ENCODE assay signal across 8 cellular contexts in the genomic region with DNA sequence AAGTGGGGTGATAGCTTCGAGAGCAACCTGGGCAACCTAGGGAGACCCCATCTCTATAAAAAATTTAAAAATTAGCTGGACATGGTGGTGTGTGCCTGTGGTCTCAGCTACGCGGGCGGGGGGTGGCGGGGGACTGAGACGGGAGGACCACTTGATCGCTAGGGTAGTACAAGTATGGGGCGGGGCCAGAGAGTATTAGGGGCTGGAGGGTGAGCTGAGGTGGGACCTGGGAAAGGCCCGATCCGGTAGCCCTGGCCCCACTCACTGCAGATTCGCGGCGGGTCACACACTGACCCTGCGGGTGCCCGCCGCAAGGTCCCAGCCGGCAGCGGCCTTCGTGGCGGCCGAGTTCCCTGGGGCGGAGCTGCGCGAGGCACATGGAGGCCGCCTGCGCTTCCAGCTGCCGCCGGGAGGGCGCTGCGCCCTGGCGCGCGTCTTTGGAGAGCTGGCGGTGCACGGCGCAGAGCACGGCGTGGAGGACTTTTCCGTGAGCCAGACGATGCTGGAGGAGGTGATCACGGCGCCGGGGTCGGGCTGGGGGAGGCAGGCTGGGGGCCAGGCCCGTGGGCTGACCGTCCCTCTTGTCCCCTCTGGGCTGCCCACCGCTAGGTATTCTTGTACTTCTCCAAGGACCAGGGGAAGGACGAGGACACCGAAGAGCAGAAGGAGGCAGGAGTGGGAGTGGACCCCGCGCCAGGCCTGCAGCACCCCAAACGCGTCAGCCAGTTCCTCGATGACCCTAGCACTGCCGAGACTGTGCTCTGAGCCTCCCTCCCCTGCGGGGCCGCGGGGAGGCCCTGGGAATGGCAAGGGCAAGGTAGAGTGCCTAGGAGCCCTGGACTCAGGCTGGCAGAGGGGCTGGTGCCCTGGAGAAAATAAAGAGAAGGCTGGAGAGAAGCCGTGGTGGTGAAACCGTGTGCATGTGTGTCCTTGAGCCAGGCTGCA. TPM values are rescaled to one million over a fixed set of nuclear protein-coding genes. Genes with fewer than 3 reads are reported as not detected.
DNase-seq lines count a peak whose midpoint lies in the region; ATAC-seq, FAIRE-seq and TF ChIP-seq lines count a peak whose summit lies in the region.

No MANE protein-coding gene starts in this region.

- FAIRE-seq in urothelium cell line (lab: Jason Lieb, UNC), result no peak

- no peaks in the 10 kb centered on the region for H3K36me3 ChIP-seq in Karpas-422 (ENCODE audit: insufficient read depth, low read length)

- H3K4me1 ChIP-seq in Karpas-422 (ENCODE audit: low read length), result peaks cover 49% of the 10 kb centered on the region

- peak; percentile 65 for DNase-seq in GDM1 (lab: John Stamatoyannopoulos, UW)
- peak; percentile 93 for DNase-seq in Karpas-422
- DNase-seq in activated CD4-positive, CD25-positive, alpha-beta regulatory T cell (lab: John Stamatoyannopoulos, UW), result peak in 3 of 4 experiments; percentile 46 to 67 (median 58)
- DNase-seq in chondrocyte (ENCODE audit: low spot score), result no peak
- peak; percentile 86 for DNase-seq in left kidney (ENCODE audit: low read depth, low spot score)
- DNase-seq in stimulated activated CD8-positive, alpha-beta memory T cell treated with anti-CD3 and anti-CD28 coated beads, Interleukin-4, amount 100 ng/mL, for 48 hours, result peak; percentile 81
- DNase-seq in urothelium cell line (ENCODE audit: low spot score), result no peak

- peak overlapping the region; percentile 9 for H3K4me3 Mint-ChIP-seq in chondrocyte (ENCODE audit: unreplicated experiment)

- H2AFZ ChIP-seq in Karpas-422 (ENCODE audit: low read length), result peak overlapping the region; percentile 91; the same call in 1 of the 2 replicates

- peak overlapping the region; percentile 79 for H3K9ac ChIP-seq in Karpas-422 (ENCODE audit: low read length)

- TF ChIP-seq CTCF in chondrocyte (IDR thresholded peaks at IDR 0.05), result peak; percentile 80

- peaks cover 13% of the 10 kb centered on the region for H3K27me3 Mint-ChIP-seq in chondrocyte (ENCODE audit: low read depth)

- peaks cover 12% of the 10 kb centered on the region; the same call in 1 of the 2 replicates for H3K79me2 ChIP-seq in Karpas-422 (ENCODE audit: low read length)

- no peaks in the 10 kb centered on the region for H3K9me3 ChIP-seq in Karpas-422 (ENCODE audit: low read length)

- H3K4me3 ChIP-seq in Karpas-422 (ENCODE audit: low read length), result peak overlapping the region; percentile 48; the same call in 1 of the 2 replicates

- H3K27me3 ChIP-seq in Karpas-422 (ENCODE audit: low read length), result no peaks in the 10 kb centered on the region

- no peak overlapping the region for H3K27ac Mint-ChIP-seq in chondrocyte (ENCODE audit: unreplicated experiment)

- no peaks in the 10 kb centered on the region for H4K20me1 ChIP-seq in Karpas-422 (ENCODE audit: insufficient read depth, low read depth, low read length)

- H3K36me3 Mint-ChIP-seq in chondrocyte (ENCODE audit: low read depth), result no peaks in the 10 kb centered on the region

- no peak for ATAC-seq in HG02884 (IDR thresholded peaks at IDR 0.05; ENCODE audit: unreplicated experiment)

- peaks cover 3% of the 10 kb centered on the region for H3K4me1 Mint-ChIP-seq in chondrocyte (ENCODE audit: low read depth)

- peak overlapping the region; percentile 44; the same call in 1 of the 2 replicates for H3K27ac ChIP-seq in Karpas-422 (ENCODE audit: low read length)

- H3K9me3 Mint-ChIP-seq in chondrocyte (ENCODE audit: low read depth), result no peaks in the 10 kb centered on the region

- peak overlapping the region; percentile 96 for H3K4me2 ChIP-seq in Karpas-422 (ENCODE audit: low read depth, low read length, poor library complexity, severe bottlenecking)

- no peaks in the 10 kb centered on the region for H3K9me2 ChIP-seq in Karpas-422 (replicated peaks; ENCODE audit: insufficient read depth, low read length)

RNA-seq across cellular contexts. Expression of a gene that starts 2.0 kb away (rescaled TPM):
- 31.5 and 114 TPM in 2 replicates for total RNA-seq in Karpas-422 (2014; rRNA removed; shearing (Covaris generic); ENCODE audit: low replicate concordance)
- total RNA-seq in chondrocyte, result 0.57 to 1.6 TPM (median 1.0 TPM) in 3 replicates

RNA-seq across cellular contexts. Expression of a gene that starts 25.0 kb away (rescaled TPM):
- 23.8 and 31.7 TPM in 2 replicates for total RNA-seq in Karpas-422 (2014; rRNA removed; shearing (Covaris generic); ENCODE audit: low replicate concordance)
- total RNA-seq in chondrocyte, result 6.7 to 15.9 TPM (median 8.9 TPM) in 3 replicates

RNA-seq across cellular contexts. Expression of a gene that starts 30.2 kb away (rescaled TPM):
- total RNA-seq in Karpas-422 (2014; rRNA removed; shearing (Covaris generic); ENCODE audit: low replicate concordance), result 117 and 222 TPM in 2 replicates
- 110 to 119 TPM (median 113 TPM) in 3 replicates for total RNA-seq in chondrocyte

RNA-seq across cellular contexts. Expression of a gene that starts 38.5 kb away (rescaled TPM):
- total RNA-seq in Karpas-422 (2014; rRNA removed; shearing (Covaris generic); ENCODE audit: low replicate concordance), result 88.6 and 97.9 TPM in 2 replicates
- 258 to 363 TPM (median 357 TPM) in 3 replicates for total RNA-seq in chondrocyte

RNA-seq across cellular contexts. Expression of a gene that starts 38.9 kb away (rescaled TPM):
- total RNA-seq in Karpas-422 (2014; rRNA removed; shearing (Covaris generic); ENCODE audit: low replicate concordance), result 286 and 423 TPM in 2 replicates
- total RNA-seq in chondrocyte, result 240 to 246 TPM (median 245 TPM) in 3 replicates

Comparison
In these comparisons a context has a peak if more than half of its experiments do, and no peak if none do; other contexts are left out.
1. DNase-seq: peak in GDM1 (single experiment), Karpas-422 (single experiment), activated CD4-positive, CD25-positive, alpha-beta regulatory T cell (3 of 4), left kidney (single experiment) and stimulated activated CD8-positive, alpha-beta memory T cell treated with anti-CD3 and anti-CD28 coated beads, Interleukin-4, amount 100 ng/mL, for 48 hours (single experiment); none in chondrocyte (single experiment) and urothelium cell line (single experiment).
2. RNA of a gene that starts 2.0 kb away (total RNA-seq): 31.5 to 114 TPM in Karpas-422; 0.57 to 1.6 TPM in chondrocyte; every median in the first group is over 10 times any median in the second.